ENCODE assay signal across 1 cellular context in genomic region chr19:43031645-43032044, GRCh38.
A peak's percentile ranks its signal among the peaks of the same experiment; 100 is the strongest.
TF ChIP-seq lines count a peak whose summit lies in the region.

No MANE protein-coding gene starts in this region.

TF ChIP-seq in IMR-90, 13 proteins besides CTCF, POLR2A, EP300 and RAD21:
- TF ChIP-seq RFX5 (IDR thresholded peaks at IDR 0.05; ENCODE audit: low read depth, low read length): peak; percentile 61; the same call in 1 of the 2 replicates
- peak; percentile 64 for TF ChIP-seq SMC3 (IDR thresholded peaks at IDR 0.05; ENCODE audit: low read depth, low read length)
